Comparison of ENCODE assay signal across 1 cellular context in the genomic region with DNA sequence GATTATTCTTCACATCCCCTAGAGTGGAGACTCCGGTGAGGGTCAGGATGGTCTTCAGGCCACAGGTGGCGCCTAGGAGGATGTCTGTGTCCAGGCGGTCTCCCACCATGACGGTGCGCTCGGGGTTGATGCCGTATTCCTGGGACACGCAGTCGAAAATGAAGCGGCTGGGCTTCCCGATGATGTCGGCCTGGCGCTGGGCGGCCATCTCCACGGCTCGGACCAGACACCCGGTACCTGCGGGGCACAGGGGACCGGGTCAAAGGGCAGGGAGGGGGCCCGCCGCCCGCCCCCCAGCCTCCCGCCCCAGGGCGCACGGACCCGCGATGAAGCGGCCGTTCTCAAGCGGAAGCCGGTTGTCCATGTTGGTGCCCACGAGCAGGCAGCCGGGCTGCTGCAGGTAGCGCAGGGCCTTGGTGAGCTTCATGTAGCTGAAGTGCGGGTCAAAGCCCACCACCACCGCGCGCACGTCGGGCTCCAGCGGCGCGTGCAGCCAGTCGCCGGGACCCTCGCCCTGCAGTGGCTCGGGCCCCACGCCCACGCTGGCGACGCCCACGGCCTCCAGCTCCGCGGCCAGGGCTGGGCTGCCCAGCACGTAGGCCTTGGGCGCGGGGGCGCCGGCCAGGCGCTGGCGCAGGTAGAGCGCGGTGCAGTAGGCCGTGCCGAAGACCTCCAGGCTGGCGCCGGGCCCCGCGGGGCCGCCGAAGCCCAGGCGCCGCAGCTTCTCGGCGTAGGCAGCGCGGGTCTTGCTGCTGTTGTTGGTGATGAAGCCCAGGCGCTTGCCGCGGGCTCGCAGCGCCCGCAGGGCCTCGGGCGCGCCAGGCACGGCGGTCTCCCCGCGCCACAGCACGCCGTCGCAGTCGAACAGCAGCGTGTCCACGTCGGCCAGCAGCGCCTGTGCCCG.
TF ChIP-seq lines count a peak whose summit lies in the region.

No MANE protein-coding gene starts in this region.

TF ChIP-seq in HepG2, 621 proteins besides CTCF, POLR2A, EP300 and RAD21 (continued from another document and continues in another):
- TF ChIP-seq NFAT5 (CRISPR knock-in tag; IDR thresholded peaks at IDR 0.05) (peak; percentile 51; the same call in 1 of the 2 replicates), AGO2 (optimal IDR thresholded peaks at IDR 0.05; ENCODE audit: low read depth, low read length) (peak; percentile 63), ZSCAN25 (CRISPR knock-in tag; IDR thresholded peaks at IDR 0.05) (no peak), GFI1 (CRISPR knock-in tag; IDR thresholded peaks at IDR 0.05; ENCODE audit: borderline replicate concordance) (no peak), GPN1 (CRISPR knock-in tag; IDR thresholded peaks at IDR 0.05; ENCODE audit: borderline replicate concordance) (no peak), ZSCAN9 (CRISPR knock-in tag; IDR thresholded peaks at IDR 0.05; ENCODE audit: borderline replicate concordance) (no peak), ZNF619 (CRISPR knock-in tag; IDR thresholded peaks at IDR 0.05) (no peak), ZNF451 (CRISPR knock-in tag; IDR thresholded peaks at IDR 0.05) (no peak), ZNF207 (IDR thresholded peaks at IDR 0.05; ENCODE audit: borderline replicate concordance) (no peak), DPF2 (CRISPR knock-in tag; IDR thresholded peaks at IDR 0.05; ENCODE audit: borderline replicate concordance, low read depth) (no peak), TSC22D2 (CRISPR knock-in tag; IDR thresholded peaks at IDR 0.05; ENCODE audit: borderline replicate concordance) (no peak), MXI1 (IDR thresholded peaks at IDR 0.05; ENCODE audit: borderline replicate concordance, low read depth, low read length) (no peak), PCBP1 (IDR thresholded peaks at IDR 0.05; ENCODE audit: borderline replicate concordance, low read depth, low read length) (no peak), ISL2 (CRISPR knock-in tag; IDR thresholded peaks at IDR 0.05) (no peak), PTBP1 (IDR thresholded peaks at IDR 0.05; ENCODE audit: low read depth, low read length, poor library complexity, severe bottlenecking) (no peak), CENPX (CRISPR knock-in tag; IDR thresholded peaks at IDR 0.05) (no peak), SMAD9 (CRISPR knock-in tag; IDR thresholded peaks at IDR 0.05) (no peak), NR2F1 (CRISPR knock-in tag; IDR thresholded peaks at IDR 0.05) (no peak), TCF12 (IDR thresholded peaks at IDR 0.05) (no peak), TCF12 (CRISPR knock-in tag; IDR thresholded peaks at IDR 0.05) (no peak), ZNF761 (CRISPR knock-in tag; conservative IDR thresholded peaks at IDR 0.05) (no peak)
- TF ChIP-seq, protein P1, sequence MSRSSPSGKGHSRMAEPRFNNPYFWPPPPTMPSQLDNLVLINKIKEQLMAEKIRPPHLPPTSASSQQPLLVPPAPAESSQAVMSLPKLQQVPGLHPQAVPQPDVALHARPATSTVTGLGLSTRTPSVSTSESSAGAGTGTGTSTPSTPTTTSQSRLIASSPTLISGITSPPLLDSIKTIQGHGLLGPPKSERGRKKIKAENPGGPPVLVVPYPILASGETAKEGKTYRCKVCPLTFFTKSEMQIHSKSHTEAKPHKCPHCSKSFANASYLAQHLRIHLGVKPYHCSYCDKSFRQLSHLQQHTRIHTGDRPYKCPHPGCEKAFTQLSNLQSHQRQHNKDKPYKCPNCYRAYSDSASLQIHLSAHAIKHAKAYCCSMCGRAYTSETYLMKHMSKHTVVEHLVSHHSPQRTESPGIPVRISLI (CRISPR knock-in tag; IDR thresholded peaks at IDR 0.05; ENCODE audit: borderline replicate concordance) = no peak
- TF ChIP-seq, protein P2, sequence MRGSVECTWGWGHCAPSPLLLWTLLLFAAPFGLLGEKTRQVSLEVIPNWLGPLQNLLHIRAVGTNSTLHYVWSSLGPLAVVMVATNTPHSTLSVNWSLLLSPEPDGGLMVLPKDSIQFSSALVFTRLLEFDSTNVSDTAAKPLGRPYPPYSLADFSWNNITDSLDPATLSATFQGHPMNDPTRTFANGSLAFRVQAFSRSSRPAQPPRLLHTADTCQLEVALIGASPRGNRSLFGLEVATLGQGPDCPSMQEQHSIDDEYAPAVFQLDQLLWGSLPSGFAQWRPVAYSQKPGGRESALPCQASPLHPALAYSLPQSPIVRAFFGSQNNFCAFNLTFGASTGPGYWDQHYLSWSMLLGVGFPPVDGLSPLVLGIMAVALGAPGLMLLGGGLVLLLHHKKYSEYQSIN (CRISPR knock-in tag; IDR thresholded peaks at IDR 0.05; ENCODE audit: borderline replicate concordance) = no peak
- TF ChIP-seq, protein P3, sequence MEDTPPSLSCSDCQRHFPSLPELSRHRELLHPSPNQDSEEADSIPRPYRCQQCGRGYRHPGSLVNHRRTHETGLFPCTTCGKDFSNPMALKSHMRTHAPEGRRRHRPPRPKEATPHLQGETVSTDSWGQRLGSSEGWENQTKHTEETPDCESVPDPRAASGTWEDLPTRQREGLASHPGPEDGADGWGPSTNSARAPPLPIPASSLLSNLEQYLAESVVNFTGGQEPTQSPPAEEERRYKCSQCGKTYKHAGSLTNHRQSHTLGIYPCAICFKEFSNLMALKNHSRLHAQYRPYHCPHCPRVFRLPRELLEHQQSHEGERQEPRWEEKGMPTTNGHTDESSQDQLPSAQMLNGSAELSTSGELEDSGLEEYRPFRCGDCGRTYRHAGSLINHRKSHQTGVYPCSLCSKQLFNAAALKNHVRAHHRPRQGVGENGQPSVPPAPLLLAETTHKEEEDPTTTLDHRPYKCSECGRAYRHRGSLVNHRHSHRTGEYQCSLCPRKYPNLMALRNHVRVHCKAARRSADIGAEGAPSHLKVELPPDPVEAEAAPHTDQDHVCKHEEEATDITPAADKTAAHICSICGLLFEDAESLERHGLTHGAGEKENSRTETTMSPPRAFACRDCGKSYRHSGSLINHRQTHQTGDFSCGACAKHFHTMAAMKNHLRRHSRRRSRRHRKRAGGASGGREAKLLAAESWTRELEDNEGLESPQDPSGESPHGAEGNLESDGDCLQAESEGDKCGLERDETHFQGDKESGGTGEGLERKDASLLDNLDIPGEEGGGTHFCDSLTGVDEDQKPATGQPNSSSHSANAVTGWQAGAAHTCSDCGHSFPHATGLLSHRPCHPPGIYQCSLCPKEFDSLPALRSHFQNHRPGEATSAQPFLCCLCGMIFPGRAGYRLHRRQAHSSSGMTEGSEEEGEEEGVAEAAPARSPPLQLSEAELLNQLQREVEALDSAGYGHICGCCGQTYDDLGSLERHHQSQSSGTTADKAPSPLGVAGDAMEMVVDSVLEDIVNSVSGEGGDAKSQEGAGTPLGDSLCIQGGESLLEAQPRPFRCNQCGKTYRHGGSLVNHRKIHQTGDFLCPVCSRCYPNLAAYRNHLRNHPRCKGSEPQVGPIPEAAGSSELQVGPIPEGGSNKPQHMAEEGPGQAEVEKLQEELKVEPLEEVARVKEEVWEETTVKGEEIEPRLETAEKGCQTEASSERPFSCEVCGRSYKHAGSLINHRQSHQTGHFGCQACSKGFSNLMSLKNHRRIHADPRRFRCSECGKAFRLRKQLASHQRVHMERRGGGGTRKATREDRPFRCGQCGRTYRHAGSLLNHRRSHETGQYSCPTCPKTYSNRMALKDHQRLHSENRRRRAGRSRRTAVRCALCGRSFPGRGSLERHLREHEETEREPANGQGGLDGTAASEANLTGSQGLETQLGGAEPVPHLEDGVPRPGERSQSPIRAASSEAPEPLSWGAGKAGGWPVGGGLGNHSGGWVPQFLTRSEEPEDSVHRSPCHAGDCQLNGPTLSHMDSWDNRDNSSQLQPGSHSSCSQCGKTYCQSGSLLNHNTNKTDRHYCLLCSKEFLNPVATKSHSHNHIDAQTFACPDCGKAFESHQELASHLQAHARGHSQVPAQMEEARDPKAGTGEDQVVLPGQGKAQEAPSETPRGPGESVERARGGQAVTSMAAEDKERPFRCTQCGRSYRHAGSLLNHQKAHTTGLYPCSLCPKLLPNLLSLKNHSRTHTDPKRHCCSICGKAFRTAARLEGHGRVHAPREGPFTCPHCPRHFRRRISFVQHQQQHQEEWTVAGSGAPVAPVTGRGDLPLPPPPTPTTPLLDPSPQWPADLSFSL (CRISPR knock-in tag; IDR thresholded peaks at IDR 0.05) = no peak
- TF ChIP-seq, protein P4, sequence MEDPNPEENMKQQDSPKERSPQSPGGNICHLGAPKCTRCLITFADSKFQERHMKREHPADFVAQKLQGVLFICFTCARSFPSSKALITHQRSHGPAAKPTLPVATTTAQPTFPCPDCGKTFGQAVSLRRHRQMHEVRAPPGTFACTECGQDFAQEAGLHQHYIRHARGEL (CRISPR knock-in tag; IDR thresholded peaks at IDR 0.05) = no peak
- TF ChIP-seq, protein P5, sequence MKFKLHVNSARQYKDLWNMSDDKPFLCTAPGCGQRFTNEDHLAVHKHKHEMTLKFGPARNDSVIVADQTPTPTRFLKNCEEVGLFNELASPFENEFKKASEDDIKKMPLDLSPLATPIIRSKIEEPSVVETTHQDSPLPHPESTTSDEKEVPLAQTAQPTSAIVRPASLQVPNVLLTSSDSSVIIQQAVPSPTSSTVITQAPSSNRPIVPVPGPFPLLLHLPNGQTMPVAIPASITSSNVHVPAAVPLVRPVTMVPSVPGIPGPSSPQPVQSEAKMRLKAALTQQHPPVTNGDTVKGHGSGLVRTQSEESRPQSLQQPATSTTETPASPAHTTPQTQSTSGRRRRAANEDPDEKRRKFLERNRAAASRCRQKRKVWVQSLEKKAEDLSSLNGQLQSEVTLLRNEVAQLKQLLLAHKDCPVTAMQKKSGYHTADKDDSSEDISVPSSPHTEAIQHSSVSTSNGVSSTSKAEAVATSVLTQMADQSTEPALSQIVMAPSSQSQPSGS (CRISPR knock-in tag; IDR thresholded peaks at IDR 0.05) = no peak
- TF ChIP-seq, protein P6, sequence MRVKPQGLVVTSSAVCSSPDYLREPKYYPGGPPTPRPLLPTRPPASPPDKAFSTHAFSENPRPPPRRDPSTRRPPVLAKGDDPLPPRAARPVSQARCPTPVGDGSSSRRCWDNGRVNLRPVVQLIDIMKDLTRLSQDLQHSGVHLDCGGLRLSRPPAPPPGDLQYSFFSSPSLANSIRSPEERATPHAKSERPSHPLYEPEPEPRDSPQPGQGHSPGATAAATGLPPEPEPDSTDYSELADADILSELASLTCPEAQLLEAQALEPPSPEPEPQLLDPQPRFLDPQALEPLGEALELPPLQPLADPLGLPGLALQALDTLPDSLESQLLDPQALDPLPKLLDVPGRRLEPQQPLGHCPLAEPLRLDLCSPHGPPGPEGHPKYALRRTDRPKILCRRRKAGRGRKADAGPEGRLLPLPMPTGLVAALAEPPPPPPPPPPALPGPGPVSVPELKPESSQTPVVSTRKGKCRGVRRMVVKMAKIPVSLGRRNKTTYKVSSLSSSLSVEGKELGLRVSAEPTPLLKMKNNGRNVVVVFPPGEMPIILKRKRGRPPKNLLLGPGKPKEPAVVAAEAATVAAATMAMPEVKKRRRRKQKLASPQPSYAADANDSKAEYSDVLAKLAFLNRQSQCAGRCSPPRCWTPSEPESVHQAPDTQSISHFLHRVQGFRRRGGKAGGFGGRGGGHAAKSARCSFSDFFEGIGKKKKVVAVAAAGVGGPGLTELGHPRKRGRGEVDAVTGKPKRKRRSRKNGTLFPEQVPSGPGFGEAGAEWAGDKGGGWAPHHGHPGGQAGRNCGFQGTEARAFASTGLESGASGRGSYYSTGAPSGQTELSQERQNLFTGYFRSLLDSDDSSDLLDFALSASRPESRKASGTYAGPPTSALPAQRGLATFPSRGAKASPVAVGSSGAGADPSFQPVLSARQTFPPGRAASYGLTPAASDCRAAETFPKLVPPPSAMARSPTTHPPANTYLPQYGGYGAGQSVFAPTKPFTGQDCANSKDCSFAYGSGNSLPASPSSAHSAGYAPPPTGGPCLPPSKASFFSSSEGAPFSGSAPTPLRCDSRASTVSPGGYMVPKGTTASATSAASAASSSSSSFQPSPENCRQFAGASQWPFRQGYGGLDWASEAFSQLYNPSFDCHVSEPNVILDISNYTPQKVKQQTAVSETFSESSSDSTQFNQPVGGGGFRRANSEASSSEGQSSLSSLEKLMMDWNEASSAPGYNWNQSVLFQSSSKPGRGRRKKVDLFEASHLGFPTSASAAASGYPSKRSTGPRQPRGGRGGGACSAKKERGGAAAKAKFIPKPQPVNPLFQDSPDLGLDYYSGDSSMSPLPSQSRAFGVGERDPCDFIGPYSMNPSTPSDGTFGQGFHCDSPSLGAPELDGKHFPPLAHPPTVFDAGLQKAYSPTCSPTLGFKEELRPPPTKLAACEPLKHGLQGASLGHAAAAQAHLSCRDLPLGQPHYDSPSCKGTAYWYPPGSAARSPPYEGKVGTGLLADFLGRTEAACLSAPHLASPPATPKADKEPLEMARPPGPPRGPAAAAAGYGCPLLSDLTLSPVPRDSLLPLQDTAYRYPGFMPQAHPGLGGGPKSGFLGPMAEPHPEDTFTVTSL (CRISPR knock-in tag; IDR thresholded peaks at IDR 0.05; ENCODE audit: borderline replicate concordance) = no peak
- TF ChIP-seq, protein P7, sequence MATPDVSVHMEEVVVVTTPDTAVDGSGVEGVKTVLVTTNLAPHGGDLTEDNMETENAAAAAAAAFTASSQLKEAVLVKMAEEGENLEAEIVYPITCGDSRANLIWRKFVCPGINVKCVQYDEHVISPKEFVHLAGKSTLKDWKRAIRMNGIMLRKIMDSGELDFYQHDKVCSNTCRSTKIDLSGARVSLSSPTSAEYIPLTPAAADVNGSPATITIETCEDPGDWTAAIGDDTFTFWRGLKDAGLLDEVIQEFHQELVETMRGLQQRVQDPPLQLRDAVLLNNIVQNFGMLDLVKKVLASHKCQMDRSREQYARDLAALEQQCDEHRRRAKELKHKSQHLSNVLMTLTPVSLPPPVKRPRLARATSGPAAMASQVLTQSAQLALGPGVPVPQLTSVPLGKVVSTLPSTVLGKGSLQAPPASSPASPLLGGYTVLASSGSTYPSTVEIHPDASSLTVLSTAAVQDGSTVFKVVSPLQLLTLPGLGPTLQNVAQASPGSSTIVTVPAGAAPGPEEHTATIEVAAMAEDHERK (CRISPR knock-in tag; IDR thresholded peaks at IDR 0.05; ENCODE audit: low read depth) = no peak
